In genomic region chr11:122122179-122122578, GRCh38 we compare ENCODE assay signal across 19 cellular contexts. TPM values are rescaled to one million over a fixed set of nuclear protein-coding genes. Genes with fewer than 3 reads are reported as not detected.
DNase-seq lines count a peak whose midpoint lies in the region; ATAC-seq and TF ChIP-seq lines count a peak whose summit lies in the region.
"Had no signal": no experiment of that assay in that cellular context is flagged by ENCODE, and none has a peak within 500 bp of the region (broad histone marks: within the 10 kb centered on the region; RNA-seq: fewer than 3 reads in every experiment).

No MANE protein-coding gene starts in this region.

- H3K4me3 ChIP-seq in Panc1 (ENCODE audit: low read depth in 2 of 2, low read length in 2 of 2) (no peak overlapping the region), mesenchymal stem cell (ENCODE audit: insufficient read depth in 1 of 2, low read depth in 1 of 2, low read length in 2 of 2) (no peak overlapping the region)
- H3K4me3 ChIP-seq: GM12878 had no signal

- no peak for TF ChIP-seq CTCF in HFFc6 (IDR thresholded peaks at IDR 0.05)
- TF ChIP-seq CTCF in Panc1 (IDR thresholded peaks at IDR 0.05), result no peak

- no peak overlapping the region for H2AFZ ChIP-seq in mesenchymal stem cell (ENCODE audit: low read depth, low read length)

- intact Hi-C loops in Panc1 (cut with micrococcal nuclease; ENCODE audit: unreplicated experiment), result no loop called here

- no peak overlapping the region for H3K9ac ChIP-seq in mesenchymal stem cell (ENCODE audit: low read length)

- H3K9me3 Mint-ChIP-seq in HFFc6, result no peaks in the 10 kb centered on the region
- H3K9me3 Mint-ChIP-seq: CD4-positive, alpha-beta T cell had no signal

- H3K27me3 ChIP-seq in Panc1 (ENCODE audit: control insufficient read depth, insufficient read depth, low read length) (no peaks in the 10 kb centered on the region), mesenchymal stem cell (ENCODE audit: control insufficient read depth in 1 of 2, insufficient read depth in 1 of 2, low read length in 2 of 2) (no peaks in the 10 kb centered on the region)

- DNase-seq in ELR (ENCODE audit: low read depth), result peak; percentile 39
- no peak for DNase-seq in HFFc6
- no peak for DNase-seq in Panc1 (ENCODE audit: low read depth, low spot score)
- DNase-seq in mesenchymal stem cell, result peak; percentile 58
- DNase-seq in Ammon's horn (ENCODE audit: low spot score), result no peak
- DNase-seq in islet precursor cell, result no peak
- DNase-seq: ACHN; CD4-positive, alpha-beta T cell; DMS153; DMS79; GOT3; H7; KG1 had no signal

- no peak overlapping the region for H2BK12ac ChIP-seq in mesenchymal stem cell (ENCODE audit: low read length in 2 of 2)

- H3K27ac ChIP-seq in Panc1 (ENCODE audit: low read length), result no peak overlapping the region
- H3K27ac ChIP-seq in mesenchymal stem cell (ENCODE audit: low read length, poor library complexity, severe bottlenecking), result no peak overlapping the region
- H3K27ac ChIP-seq: C4-2B had no signal

- peak overlapping the region; percentile 17 for H3K27ac Mint-ChIP-seq in HFFc6
- H3K27ac Mint-ChIP-seq: CD4-positive, alpha-beta T cell had no signal

- H4K8ac ChIP-seq in mesenchymal stem cell (ENCODE audit: low read length), result no peak overlapping the region

- peaks cover 88% of the 10 kb centered on the region for H3K36me3 Mint-ChIP-seq in HFFc6 (ENCODE audit: low read depth)

- no peak overlapping the region for H3K4me3 Mint-ChIP-seq in HFFc6
- H3K4me3 Mint-ChIP-seq: CD4-positive, alpha-beta T cell had no signal

- peak; percentile 60; the same call in 1 of the 2 replicates for ATAC-seq in Panc1
- ATAC-seq in GM18868 (IDR thresholded peaks at IDR 0.05; ENCODE audit: unreplicated experiment), result no peak
- ATAC-seq in GM19351 (IDR thresholded peaks at IDR 0.05; ENCODE audit: unreplicated experiment), result no peak
- ATAC-seq: GM12878, HepG2 had no signal

- H2BK120ac ChIP-seq in mesenchymal stem cell (ENCODE audit: low read depth, low read length), result no peak overlapping the region

- H3K9me3 ChIP-seq in Panc1 (ENCODE audit: control insufficient read depth, insufficient read depth, low read depth, low read length), result no peaks in the 10 kb centered on the region
- H3K9me3 ChIP-seq in mesenchymal stem cell (ENCODE audit: control insufficient read depth, low read length), result no peaks in the 10 kb centered on the region

- no peak overlapping the region for H3K4ac ChIP-seq in mesenchymal stem cell (ENCODE audit: low read depth in 1 of 2, low read length in 2 of 2)

- no peak overlapping the region for H3K18ac ChIP-seq in mesenchymal stem cell (ENCODE audit: low read depth in 1 of 2, low read length in 2 of 2)

- H3K4me2 ChIP-seq in mesenchymal stem cell (ENCODE audit: low read length, poor library complexity, severe bottlenecking), result no peak overlapping the region

- H3K14ac ChIP-seq in mesenchymal stem cell (ENCODE audit: low read length in 2 of 2), result no peak overlapping the region

- no peak overlapping the region for H4K91ac ChIP-seq in mesenchymal stem cell (ENCODE audit: low read length)

- no peak overlapping the region for H2AK5ac ChIP-seq in mesenchymal stem cell (ENCODE audit: low read length, severe bottlenecking)

- H3K4me1 ChIP-seq in Panc1 (ENCODE audit: control insufficient read depth, insufficient read depth, low read length) (no peaks in the 10 kb centered on the region; the same call in 1 of the 2 replicates), mesenchymal stem cell (ENCODE audit: control insufficient read depth, insufficient read depth, low read depth, low read length) (no peaks in the 10 kb centered on the region)

- CTCF ChIA-PET in Panc1 (lab: Charles Lee), result no interaction called here

- no peaks in the 10 kb centered on the region for H3K36me3 ChIP-seq in Panc1 (ENCODE audit: control insufficient read depth, insufficient read depth, low read length)
- peaks cover 0 to 73% of the 10 kb centered on the region in 2 experiments for H3K36me3 ChIP-seq in mesenchymal stem cell (ENCODE audit: control insufficient read depth in 1 of 2, insufficient read depth in 2 of 2, low read depth in 1 of 2, low read length in 2 of 2)

- POLR2A ChIA-PET in Panc1 (lab: Charles Lee), result no interaction called here

- H3K27me3 Mint-ChIP-seq in HFFc6 (ENCODE audit: insufficient read depth), result peaks cover 5% of the 10 kb centered on the region
- H3K27me3 Mint-ChIP-seq: CD4-positive, alpha-beta T cell had no signal

- H2BK15ac ChIP-seq in mesenchymal stem cell (ENCODE audit: low read depth, poor library complexity, severe bottlenecking), result no peak overlapping the region

- peaks cover 95% of the 10 kb centered on the region for H3K4me1 Mint-ChIP-seq in HFFc6 (ENCODE audit: low read depth)

- H2BK5ac ChIP-seq in mesenchymal stem cell (ENCODE audit: low read depth, low read length, poor library complexity, severe bottlenecking), result no peak overlapping the region

- H3K23ac ChIP-seq in mesenchymal stem cell (ENCODE audit: low read length in 2 of 2), result no peak overlapping the region

- peaks cover 3% of the 10 kb centered on the region for H3K79me1 ChIP-seq in mesenchymal stem cell (replicated peaks; ENCODE audit: low read length, poor library complexity, severe bottlenecking)

- in situ Hi-C loops in Panc1 (cut with HindIII; ENCODE audit: low pct_unique_long_range_greater_than_20kb, low sequenced_read_pairs), result no loop called here

- 45% methylated on average over 2 of the region's 2 CpGs for WGBS in mesenchymal stem cell

- BruUV-seq in Panc1 (replicated peaks; lab: Mats Ljungman, UMichigan), result no TSS peak

RNA-seq across cellular contexts. Expression of gene BLID, which starts 6.2 kb away (rescaled TPM):
- total RNA-seq in HFFc6 (2021; fragmentation: NEBNext Ultra II Directional; extraction: Animal tissue kit (Norgen Biotek cat#: 25700)), result 1 to 10 TPM in 5 of 6 experiments, under 1 TPM in 1; 0.85 to 1.6 (median 1.2) TPM
- total RNA-seq in Panc1 (2021; ENCODE audit: unreplicated experiment), result 0.41 TPM
- polyA plus RNA-seq in Panc1 (2012; ENCODE audit: insufficient read length), result not detected
- not detected for polyA plus RNA-seq in mesenchymal stem cell (2013, experiment 1 of 2)
- polyA plus RNA-seq in mesenchymal stem cell (2013, experiment 2 of 2), result not detected
- total RNA-seq: CD4-positive, alpha-beta T cell; G401; GM12878; H7; HepG2 had no signal
- polyA plus RNA-seq: GM12878, HepG2 had no signal

Comparison
In these comparisons a context has a peak if more than half of its experiments do, and no peak if none do; other contexts are left out.
1. DNase-seq: peak in ELR (single experiment) and mesenchymal stem cell (single experiment); none in HFFc6 (single experiment), Panc1 (single experiment), Ammon's horn (single experiment) and islet precursor cell (single experiment).